10 cellular contexts compared by ENCODE assay signal in the genomic region with DNA sequence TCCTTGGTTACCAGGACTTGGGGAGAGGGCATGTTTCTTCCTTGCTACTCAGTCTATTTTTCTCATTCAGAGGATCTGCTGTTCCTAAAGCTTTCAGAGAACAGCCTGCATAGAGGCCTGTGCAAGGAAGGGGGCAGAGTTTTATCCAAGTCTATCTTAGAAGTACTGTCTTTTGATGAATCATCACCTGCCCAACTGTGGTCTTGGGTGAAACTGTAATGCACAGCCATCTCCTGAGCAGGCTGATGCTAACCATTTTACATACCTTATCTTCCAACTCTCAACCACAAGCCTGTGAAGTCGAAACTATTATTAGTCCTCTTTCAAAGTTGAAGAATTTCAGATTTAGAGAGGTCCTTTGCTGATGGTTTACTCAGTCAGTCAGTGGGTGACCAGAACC.
DNase-seq lines count a peak whose midpoint lies in the region; ATAC-seq and TF ChIP-seq lines count a peak whose summit lies in the region.
"Had no signal": no experiment of that assay in that cellular context is flagged by ENCODE, and none has a peak within 500 bp of the region (broad histone marks: within the 10 kb centered on the region; RNA-seq: fewer than 3 reads in every experiment).

No MANE protein-coding gene starts in this region.

- H3K36me3 ChIP-seq in adrenal gland (replicated peaks in 1 of 2) (no peaks in the 10 kb centered on the region), SJCRH30 (no peaks in the 10 kb centered on the region)

- H3K27ac ChIP-seq in adrenal gland = no peak overlapping the region
- no peak overlapping the region for H3K27ac ChIP-seq in SJCRH30

- H3K27me3 ChIP-seq in adrenal gland (no peaks in the 10 kb centered on the region), SJCRH30 (no peaks in the 10 kb centered on the region)

- H3K36me3 Mint-ChIP-seq in osteocyte (ENCODE audit: unreplicated experiment) = peaks cover 3% of the 10 kb centered on the region

- intact Hi-C loops in adrenal gland (cut with DNase I) = no loop called here

- DNase-seq in kidney tubule cell (ENCODE audit: low spot score) (peak; percentile 25), adrenal gland (no peak), SJCRH30 (no peak), NCI-H1092 (lab: John Stamatoyannopoulos, UW) (no peak), osteocyte (ENCODE audit: extremely low spot score, unreplicated experiment) (no peak)
- DNase-seq: activated effector memory CD4-positive, alpha-beta T cell treated with Interleukin-2 at 50 U/mL for 16 hours; small intestine had no signal

- H3K4me1 Mint-ChIP-seq in osteocyte (ENCODE audit: unreplicated experiment) = no peaks in the 10 kb centered on the region

- no peaks in the 10 kb centered on the region for H3K9me3 ChIP-seq in adrenal gland (replicated peaks in 1 of 3)
- no peaks in the 10 kb centered on the region for H3K9me3 ChIP-seq in SJCRH30 (replicated peaks)

- H3K9me3 Mint-ChIP-seq in osteocyte (ENCODE audit: unreplicated experiment) = peaks cover 4% of the 10 kb centered on the region

- no peak overlapping the region for H3K4me3 ChIP-seq in adrenal gland
- no peak overlapping the region for H3K4me3 ChIP-seq in SJCRH30

- H3K4me3 Mint-ChIP-seq in osteocyte (ENCODE audit: unreplicated experiment) = no peak overlapping the region

- TF ChIP-seq POLR2A in adrenal gland (IDR thresholded peaks at IDR 0.05) = no peak

- no peak overlapping the region for H3K27ac Mint-ChIP-seq in osteocyte (ENCODE audit: unreplicated experiment)

- no peaks in the 10 kb centered on the region for H3K27me3 Mint-ChIP-seq in osteocyte (ENCODE audit: unreplicated experiment)

- WGBS in adrenal gland, 4 donors = 52 to 86% (median 66%) methylated on average over 1 of the region's 1 CpG

- ATAC-seq in GM18870 (IDR thresholded peaks at IDR 0.05; ENCODE audit: unreplicated experiment) (peak; percentile 99), GM21576 (IDR thresholded peaks at IDR 0.05; ENCODE audit: unreplicated experiment) (peak; percentile 95), HG03354 (IDR thresholded peaks at IDR 0.05; ENCODE audit: poor library complexity, severe bottlenecking, unreplicated experiment) (peak; percentile 94)

- no peaks in the 10 kb centered on the region for H3K4me1 ChIP-seq in adrenal gland (replicated peaks in 1 of 2)
- H3K4me1 ChIP-seq in SJCRH30 = peaks cover 3% of the 10 kb centered on the region; the same call in 1 of the 2 replicates

- TF ChIP-seq CTCF in adrenal gland (IDR thresholded peaks at IDR 0.05) (no peak), osteocyte (IDR thresholded peaks at IDR 0.05) (no peak)
